8 cellular contexts compared by ENCODE assay signal in the genomic region with DNA sequence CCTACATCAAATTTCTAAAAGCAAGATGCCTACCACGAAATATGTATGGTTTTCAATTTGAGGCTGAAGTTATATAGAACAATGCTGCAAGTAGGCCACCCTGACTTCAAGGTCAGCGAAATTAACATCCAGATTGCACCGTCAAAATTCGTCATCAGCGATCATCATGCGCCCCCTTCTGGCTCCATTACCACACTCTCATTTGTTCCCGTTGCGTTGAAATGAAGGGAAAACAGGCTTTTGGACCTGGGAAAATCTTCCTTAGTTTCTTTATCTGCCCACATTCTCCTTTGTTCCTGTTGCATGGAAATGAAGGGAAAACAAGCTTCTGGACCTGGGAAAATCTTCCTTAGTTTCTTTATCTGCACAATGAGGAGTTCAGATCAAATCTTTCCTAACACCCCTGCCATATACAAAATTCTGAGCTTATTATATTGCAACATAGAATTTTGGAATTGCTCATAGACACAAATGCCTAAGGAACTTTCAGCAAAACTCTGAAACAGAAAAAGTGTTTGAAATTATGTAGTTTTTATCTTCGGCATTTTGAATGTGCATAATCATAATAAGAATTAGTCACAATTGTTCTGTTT.
A peak's percentile ranks its signal among the peaks of the same experiment; 100 is the strongest.
DNase-seq lines count a peak whose midpoint lies in the region; ATAC-seq, FAIRE-seq and TF ChIP-seq lines count a peak whose summit lies in the region.

No MANE protein-coding gene starts in this region.

- H3F3A ChIP-seq in PC-9 (ENCODE audit: insufficient read depth, low read depth): no peaks in the 10 kb centered on the region

- no peaks in the 10 kb centered on the region for H3K9me3 ChIP-seq in PC-9 (ENCODE audit: insufficient read depth, low read depth)

- H4K20me1 ChIP-seq in PC-9 (ENCODE audit: insufficient read depth): no peaks in the 10 kb centered on the region

- H3K4me1 ChIP-seq in PC-9 (replicated peaks; ENCODE audit: insufficient read depth): no peaks in the 10 kb centered on the region

- FAIRE-seq in frontal cortex (lab: Jason Lieb, UNC) (peak; percentile 31), urothelium cell line (lab: Jason Lieb, UNC) (no peak)

- BruUV-seq in PC-9 (replicated peaks; lab: Mats Ljungman, UMichigan): no TSS peak

- H3K79me2 ChIP-seq in PC-9 (ENCODE audit: low read depth): no peaks in the 10 kb centered on the region

- no peaks in the 10 kb centered on the region for H3K9me2 ChIP-seq in PC-9 (ENCODE audit: insufficient read depth)

- peak; percentile 77 for TF ChIP-seq CTCF in GM12875 (IDR thresholded peaks at IDR 0.05; ENCODE audit: borderline replicate concordance, insufficient read depth, low read depth, low read length)
- peak; percentile 69 for TF ChIP-seq CTCF in PC-9 (conservative IDR thresholded peaks at IDR 0.05)

- H3K4me2 ChIP-seq in PC-9: no peak overlapping the region

- no peaks in the 10 kb centered on the region for H3K36me3 ChIP-seq in PC-9 (ENCODE audit: low read depth)

- no peak overlapping the region for H3K4me3 ChIP-seq in GM12875 (ENCODE audit: low read depth, low read length)
- H3K4me3 ChIP-seq in PC-9: no peak overlapping the region

- peak in 1 of 2 experiments; percentile 35 for DNase-seq in PC-9
- peak; percentile 21 for DNase-seq in activated T-helper 1 cell treated with Interleukin-2 at 50 U/mL for 16 hours (ENCODE audit: low read depth)
- peak in 1 of 2 donors; percentile 15 for DNase-seq in frontal cortex (ENCODE audit: low spot score in 2 of 2)
- DNase-seq in posterior cingulate gyrus: peak in 7 of 10 donors; percentile 12 to 75 (median 64)
- DNase-seq in urothelium cell line (ENCODE audit: low spot score): peak; percentile 48
- no peak for DNase-seq in NCI-H1417 (lab: John Stamatoyannopoulos, UW)

- 0 out of 2 replicates have a peak, but pooled peaks cover 2% of the 10 kb centered on the region for H3K27me3 ChIP-seq in PC-9 (ENCODE audit: insufficient read depth, low read depth)

- H3K27ac ChIP-seq in PC-9: no peak overlapping the region

- H2AFZ ChIP-seq in PC-9: no peak overlapping the region

- CTCF ChIA-PET in PC-9 (lab: Charles Lee): no interaction called here

- POLR2A ChIA-PET in PC-9 (lab: Charles Lee; ENCODE audit: unreplicated experiment): interaction anchor here (0.6 to 0.7 kb wide), 2 partner anchors 243 to 520 kb away, joined by 3 to 13 read pairs; no protein-coding TSS in a partner anchor

- no peak for ATAC-seq in GM18520 (IDR thresholded peaks at IDR 0.05; ENCODE audit: unreplicated experiment)

- intact Hi-C loops in PC-9 (cut with micrococcal nuclease; ENCODE audit: unreplicated experiment) (loop anchor here (5.0 kb wide), 1 partner anchor 59 kb away; no protein-coding TSS in a partner anchor), posterior cingulate gyrus (cut with DNase I) (no loop called here)

Comparison
In these comparisons a context has a peak if more than half of its experiments do, and no peak if none do; other contexts are left out.
1. DNase-seq: peak in activated T-helper 1 cell treated with Interleukin-2 at 50 U/mL for 16 hours (single experiment), posterior cingulate gyrus (7 of 10) and urothelium cell line (single experiment); none in NCI-H1417 (0 of 3).